ENCODE assay signal across 7 cellular contexts in genomic region chr11:62909107-62909894, GRCh38. TPM values are rescaled to one million over a fixed set of nuclear protein-coding genes. Genes with fewer than 3 reads are reported as not detected.
A peak's percentile ranks its signal among the peaks of the same experiment; 100 is the strongest.
DNase-seq lines count a peak whose midpoint lies in the region; ATAC-seq and TF ChIP-seq lines count a peak whose summit lies in the region.

No MANE protein-coding gene starts in this region.

- H3K36me3 ChIP-seq in GM06990 (ENCODE audit: control insufficient read depth, insufficient read depth, low read length) (no peaks in the 10 kb centered on the region), MG63 (no peaks in the 10 kb centered on the region)

- ATAC-seq in GM19351 (IDR thresholded peaks at IDR 0.05; ENCODE audit: unreplicated experiment): no peak

- TF ChIP-seq CTCF in GM06990 (IDR thresholded peaks at IDR 0.05; ENCODE audit: insufficient read depth, low read length, poor library complexity, severe bottlenecking) (peak; percentile 63), astrocyte of the spinal cord (IDR thresholded peaks at IDR 0.05; ENCODE audit: low read depth, low read length) (peak; percentile 82)

- DNase-seq in GM06990 (ENCODE audit: extremely low read depth, insufficient read length): no peak
- peak; percentile 91 for DNase-seq in MG63
- peak; percentile 75 for DNase-seq in astrocyte of the spinal cord (ENCODE audit: low read depth, low spot score)
- peak; percentile 90 for DNase-seq in iPS DF 4.7 (ENCODE audit: extremely low read depth, low spot score)
- DNase-seq in stimulated activated CD8-positive, alpha-beta memory T cell treated with anti-CD3 and anti-CD28 coated beads, Interleukin-4, amount 100 ng/mL, for 48 hours: peak; percentile 55
- no peak for DNase-seq in SKM-1 treated with dmso at 0.1 percent for 144 hours (lab: John Stamatoyannopoulos, UW; ENCODE audit: unreplicated experiment)

- H3K27me3 ChIP-seq in GM06990 (replicated peaks; ENCODE audit: control insufficient read depth, insufficient read depth, low read length): no peaks in the 10 kb centered on the region; the same call in 1 of the 2 replicates
- H3K27me3 ChIP-seq in MG63: no peaks in the 10 kb centered on the region

- no peaks in the 10 kb centered on the region for H3K9me3 ChIP-seq in MG63

- H3K4me3 ChIP-seq in GM06990 (replicated peaks; ENCODE audit: low read depth, low read length) (no peak overlapping the region), MG63 (no peak overlapping the region), astrocyte of the spinal cord (ENCODE audit: low read depth, low read length) (no peak overlapping the region)

- in situ Hi-C loops in astrocyte of the spinal cord (cut with HindIII; ENCODE audit: low sequenced_read_pairs): loop anchor here (25.0 kb wide), 1 partner anchor 103 kb away; the partner anchor contains the start of gene SLC22A8

RNA-seq across cellular contexts. Expression of gene CHRM1, which starts 11.9 kb away (rescaled TPM):
- total RNA-seq in MG63 (2014; rRNA removed; shearing (Covaris generic); ENCODE audit: low replicate concordance): 0.22 and 1.3 TPM in 2 replicates

RNA-seq across cellular contexts. Expression of gene SLC3A2, which starts 28.6 kb away (rescaled TPM):
- 545 and 579 TPM in 2 replicates for total RNA-seq in MG63 (2014; rRNA removed; shearing (Covaris generic); ENCODE audit: low replicate concordance)

Comparison
In these comparisons a context has a peak if more than half of its experiments do, and no peak if none do; other contexts are left out.
1. DNase-seq: peak in MG63 (single experiment), astrocyte of the spinal cord (single experiment), iPS DF 4.7 (single experiment) and stimulated activated CD8-positive, alpha-beta memory T cell treated with anti-CD3 and anti-CD28 coated beads, Interleukin-4, amount 100 ng/mL, for 48 hours (single experiment); none in GM06990 (single experiment) and SKM-1 treated with dmso at 0.1 percent for 144 hours (single experiment).